ENCODE assay signal across 1 cellular context in genomic region chr6:4153514-4153985, GRCh38.
TF ChIP-seq lines count a peak whose summit lies in the region.

No MANE protein-coding gene starts in this region.

TF ChIP-seq in GM12878, 131 proteins besides CTCF, POLR2A, EP300 and RAD21 (continued from another document):
- TF ChIP-seq E4F1 (IDR thresholded peaks at IDR 0.05; ENCODE audit: borderline replicate concordance, partially characterized antibody) (no peak), MTA2 (IDR thresholded peaks at IDR 0.05; ENCODE audit: low read depth) (no peak), ZNF687 (IDR thresholded peaks at IDR 0.05) (no peak), EGR1 (IDR thresholded peaks at IDR 0.05; ENCODE audit: borderline replicate concordance in 1 of 2, low read depth in 2 of 2, low read length in 2 of 2) (no peak), IKZF2 (IDR thresholded peaks at IDR 0.05) (no peak)
TF ChIP-seq in GM12878: peak in this region for 0.
